ENCODE assay signal across 1 cellular context in genomic region chr1:92989936-92990582, GRCh38.
TF ChIP-seq lines count a peak whose summit lies in the region.

No MANE protein-coding gene starts in this region.

TF ChIP-seq in HepG2, 621 proteins besides CTCF, POLR2A, EP300 and RAD21 (continued from another document):
- no peak for TF ChIP-seq ZNF331 (CRISPR knock-in tag; IDR thresholded peaks at IDR 0.05)
- no peak for TF ChIP-seq MYNN (CRISPR knock-in tag; IDR thresholded peaks at IDR 0.05; ENCODE audit: low read depth)
- no peak for TF ChIP-seq GMEB2 (CRISPR knock-in tag; IDR thresholded peaks at IDR 0.05; ENCODE audit: low read depth)
- TF ChIP-seq, protein P1, sequence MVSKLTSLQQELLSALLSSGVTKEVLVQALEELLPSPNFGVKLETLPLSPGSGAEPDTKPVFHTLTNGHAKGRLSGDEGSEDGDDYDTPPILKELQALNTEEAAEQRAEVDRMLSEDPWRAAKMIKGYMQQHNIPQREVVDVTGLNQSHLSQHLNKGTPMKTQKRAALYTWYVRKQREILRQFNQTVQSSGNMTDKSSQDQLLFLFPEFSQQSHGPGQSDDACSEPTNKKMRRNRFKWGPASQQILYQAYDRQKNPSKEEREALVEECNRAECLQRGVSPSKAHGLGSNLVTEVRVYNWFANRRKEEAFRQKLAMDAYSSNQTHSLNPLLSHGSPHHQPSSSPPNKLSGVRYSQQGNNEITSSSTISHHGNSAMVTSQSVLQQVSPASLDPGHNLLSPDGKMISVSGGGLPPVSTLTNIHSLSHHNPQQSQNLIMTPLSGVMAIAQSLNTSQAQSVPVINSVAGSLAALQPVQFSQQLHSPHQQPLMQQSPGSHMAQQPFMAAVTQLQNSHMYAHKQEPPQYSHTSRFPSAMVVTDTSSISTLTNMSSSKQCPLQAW (CRISPR knock-in tag; IDR thresholded peaks at IDR 0.05): no peak
- no peak for TF ChIP-seq THAP7 (CRISPR knock-in tag; IDR thresholded peaks at IDR 0.05)
- TF ChIP-seq ZNF737 (CRISPR knock-in tag; IDR thresholded peaks at IDR 0.05; ENCODE audit: borderline replicate concordance): no peak
- TF ChIP-seq, protein P2, sequence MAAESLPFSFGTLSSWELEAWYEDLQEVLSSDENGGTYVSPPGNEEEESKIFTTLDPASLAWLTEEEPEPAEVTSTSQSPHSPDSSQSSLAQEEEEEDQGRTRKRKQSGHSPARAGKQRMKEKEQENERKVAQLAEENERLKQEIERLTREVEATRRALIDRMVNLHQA (CRISPR knock-in tag; IDR thresholded peaks at IDR 0.05): no peak
- no peak for TF ChIP-seq FLYWCH1 (CRISPR knock-in tag; IDR thresholded peaks at IDR 0.05)
- TF ChIP-seq ZBTB44 (CRISPR knock-in tag; IDR thresholded peaks at IDR 0.05): no peak
- no peak for TF ChIP-seq ZNF639 (CRISPR knock-in tag; conservative IDR thresholded peaks at IDR 0.05)
